In the genomic region with DNA sequence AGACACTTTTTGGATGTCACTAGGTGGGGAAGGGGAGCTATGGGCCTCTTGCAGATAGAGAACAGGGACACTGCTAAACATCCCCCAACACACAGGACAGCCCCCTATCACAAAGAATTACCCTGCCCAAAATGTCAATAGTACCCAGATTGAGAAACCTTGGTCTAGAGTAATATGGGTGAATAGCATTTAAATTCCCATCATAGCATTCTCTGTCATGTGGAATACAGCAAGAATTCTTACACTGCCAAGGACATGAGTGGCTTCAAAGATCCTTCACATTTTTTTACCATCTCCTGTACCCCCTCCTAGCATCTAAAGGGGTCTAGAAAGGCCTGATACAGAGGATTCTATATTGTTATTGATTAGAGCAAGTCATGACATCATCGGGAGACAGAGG, we compare ENCODE assay signal across 25 cellular contexts.
"Had no signal": no experiment of that assay in that cellular context is flagged by ENCODE, and none has a peak within 500 bp of the region (broad histone marks: within the 10 kb centered on the region; RNA-seq: fewer than 3 reads in every experiment).

No MANE protein-coding gene starts in this region.

- H3K27ac ChIP-seq: neutrophil, parathyroid adenoma, psoas muscle, stomach, thoracic aorta, thyroid gland, tibial nerve, upper lobe of left lung, vagina had no signal

- H3K9me3 ChIP-seq: neutrophil, psoas muscle, stomach, thoracic aorta, thyroid gland, upper lobe of left lung, vagina had no signal

- DNase-seq: naive thymus-derived CD8-positive, alpha-beta T cell; nephron progenitor cell; nucleus accumbens; posterior cingulate gyrus; psoas muscle; right cardiac atrium; small intestine; stimulated activated CD4-positive, alpha-beta T cell treated with anti-CD3 and anti-CD28 coated beads, Interleukin-15, amount 100 ng/mL, for 24 hours; stimulated activated CD4-positive, alpha-beta T cell treated with anti-CD3 and anti-CD28 coated beads, Interleukin-2, amount 100 ng/mL, for 24 hours; stimulated activated CD4-positive, alpha-beta T cell treated with anti-CD3 and anti-CD28 coated beads, Interleukin-2, amount 100 ng/mL, for 48 hours; stimulated activated CD4-positive, alpha-beta T cell treated with anti-CD3 and anti-CD28 coated beads, Interleukin-4, amount 100 ng/mL, for 24 hours; stimulated activated naive B cell treated with anti-CD40 and anti-IgM and Interleukin-4, amounts not matched to agents 10 μg/mL and 1 μg/mL and 100 μg/mL, for 72 hours; stimulated activated naive CD4-positive, alpha-beta T cell treated with Interleukin-2 at 50 U/mL for 16 hours; stomach; thyroid gland; upper lobe of left lung had no signal

- ATAC-seq: naive thymus-derived CD8-positive, alpha-beta T cell; natural killer cell treated with Interleukin-12 subunit alpha and Interleukin-12 subunit beta and Interleukin-15 and Interleukin-18, amount 100 ng/mL, for 72 hours; psoas muscle; right cardiac atrium; sciatic nerve; stimulated activated effector memory CD8-positive, alpha-beta T cell treated with anti-CD3 and anti-CD28 coated beads, Interleukin-12 subunit alpha, Interleukin-12 subunit beta, amount 100 ng/mL, for 72 hours; stimulated activated naive B cell treated with anti-CD40 and anti-IgM and Interleukin-4, amounts not matched to agents 10 μg/mL and 1 μg/mL and 100 μg/mL, for 72 hours had no signal

- H3K9ac ChIP-seq: parathyroid adenoma had no signal

- H3K27me3 ChIP-seq: stomach, thyroid gland, tibial nerve, upper lobe of left lung, vagina had no signal

- H2AFZ ChIP-seq: parathyroid adenoma had no signal

- H3K4me3 ChIP-seq: psoas muscle, stomach, thoracic aorta, thyroid gland, tibial nerve, upper lobe of left lung, vagina had no signal

- H3K36me3 ChIP-seq: neutrophil, stomach, thoracic aorta, thyroid gland, tibial nerve, upper lobe of left lung, vagina had no signal

- H3K4me1 ChIP-seq: parathyroid adenoma, psoas muscle, stomach, thyroid gland, tibial nerve, upper lobe of left lung, vagina had no signal

- H3K79me2 ChIP-seq: parathyroid adenoma had no signal

- FAIRE-seq: small intestine, urothelium cell line had no signal
